Comparison of ENCODE assay signal across 6 cellular contexts in the genomic region with DNA sequence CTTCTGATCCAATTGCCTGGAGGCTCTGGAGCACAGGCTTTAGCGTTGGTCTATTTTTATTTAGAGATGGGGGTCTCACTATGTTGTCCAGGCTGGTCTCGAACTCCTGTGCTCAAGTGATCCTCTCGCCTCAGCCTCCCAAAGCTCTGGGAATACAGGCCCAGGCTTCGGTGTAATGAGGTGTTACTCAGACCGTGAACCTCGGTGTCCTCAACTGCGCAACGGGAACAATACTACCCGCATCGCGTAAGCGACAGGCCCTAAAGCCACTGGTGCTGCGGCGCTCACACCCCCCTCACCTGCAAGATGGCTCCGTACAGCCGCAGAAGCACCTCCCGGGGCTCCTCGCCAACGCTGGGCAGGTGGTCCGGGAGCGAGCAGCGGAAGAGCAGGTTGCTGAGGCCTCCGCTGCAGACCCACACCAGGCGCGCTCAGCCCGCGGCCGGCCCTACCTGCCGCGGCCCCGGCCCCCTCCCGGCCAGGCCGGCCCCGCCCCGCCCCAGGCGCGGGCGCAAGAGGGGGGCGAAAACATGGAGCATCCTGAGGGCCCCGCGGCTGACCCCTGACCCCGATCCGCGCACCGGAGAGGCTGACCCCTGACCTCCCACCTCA. TPM values are rescaled to one million over a fixed set of nuclear protein-coding genes. Genes with fewer than 3 reads are reported as not detected.
A peak's percentile ranks its signal among the peaks of the same experiment; 100 is the strongest.
DNase-seq lines count a peak whose midpoint lies in the region; ATAC-seq and TF ChIP-seq lines count a peak whose summit lies in the region.

No MANE protein-coding gene starts in this region.

- H3K9me3 ChIP-seq in colonic mucosa = no peaks in the 10 kb centered on the region

- H3K27ac ChIP-seq in colonic mucosa = peak overlapping the region; percentile 99

- H3K36me3 Mint-ChIP-seq in progenitor cell of endocrine pancreas (ENCODE audit: insufficient read depth) = peaks cover 3% of the 10 kb centered on the region

- peak overlapping the region; percentile 77 for H3K4me3 Mint-ChIP-seq in progenitor cell of endocrine pancreas (ENCODE audit: low read depth)

- peaks cover 9% of the 10 kb centered on the region for H3K4me1 ChIP-seq in colonic mucosa

- peaks cover 6% of the 10 kb centered on the region for H3K27me3 Mint-ChIP-seq in progenitor cell of endocrine pancreas

- no peaks in the 10 kb centered on the region for H3K27me3 ChIP-seq in colonic mucosa

- ATAC-seq in GM18868 (IDR thresholded peaks at IDR 0.05; ENCODE audit: unreplicated experiment) (peak; percentile 7), GM21447 (IDR thresholded peaks at IDR 0.05; ENCODE audit: unreplicated experiment) (no peak)

- H3K4me1 Mint-ChIP-seq in progenitor cell of endocrine pancreas (ENCODE audit: low read depth) = peaks cover 5% of the 10 kb centered on the region

- H3K9me3 Mint-ChIP-seq in progenitor cell of endocrine pancreas (ENCODE audit: low read depth) = no peaks in the 10 kb centered on the region

- H3K9ac ChIP-seq in colonic mucosa (ENCODE audit: low read depth in 2 of 2, low read length in 2 of 2) = peak overlapping the region; percentile 90 to 99

- intact Hi-C loops in colonic mucosa (cut with DNase I) = no loop called here

- H3K4me3 ChIP-seq in colonic mucosa = peak overlapping the region; percentile 85

- H3K27ac Mint-ChIP-seq in progenitor cell of endocrine pancreas = peak overlapping the region; percentile 95

- no peak for TF ChIP-seq CTCF in colonic mucosa (IDR thresholded peaks at IDR 0.05)
- TF ChIP-seq CTCF in progenitor cell of endocrine pancreas (IDR thresholded peaks at IDR 0.05; ENCODE audit: unreplicated experiment) = no peak

- DNase-seq in NCI-H2171 (lab: John Stamatoyannopoulos, UW) = peak; percentile 43
- DNase-seq in colonic mucosa = no peak
- DNase-seq in progenitor cell of endocrine pancreas (ENCODE audit: low spot score, unreplicated experiment) = no peak
- DNase-seq in NCI-H524 (lab: John Stamatoyannopoulos, UW) = no peak

- no peaks in the 10 kb centered on the region for H3K36me3 ChIP-seq in colonic mucosa

RNA-seq across cellular contexts. Expression of a gene that starts 0.6 kb away (rescaled TPM):
- total RNA-seq in colonic mucosa (10 to 100 TPM; 52.6 to 89.7 TPM), progenitor cell of endocrine pancreas (124 and 132 TPM in 2 replicates)

RNA-seq across cellular contexts. Expression of a gene that starts 3.8 kb away (rescaled TPM):
- total RNA-seq in colonic mucosa = 10 to 100 TPM; 20.1 to 21.7 TPM
- 129 and 136 TPM in 2 replicates for total RNA-seq in progenitor cell of endocrine pancreas

RNA-seq across cellular contexts. Expression of a gene that starts 18.5 kb away (rescaled TPM):
- total RNA-seq in colonic mucosa (1 to 10 TPM; 1.2 to 1.4 TPM), progenitor cell of endocrine pancreas (6.4 and 7.7 TPM in 2 replicates)

RNA-seq across cellular contexts. Expression of a gene that starts 19.3 kb away (rescaled TPM):
- not detected for total RNA-seq in colonic mucosa
- not detected in 2 replicates for total RNA-seq in progenitor cell of endocrine pancreas

RNA-seq across cellular contexts. Expression of a gene that starts 36.4 kb away (rescaled TPM):
- total RNA-seq in colonic mucosa (under 1 TPM; 0.07 to 0.16 TPM), progenitor cell of endocrine pancreas (not detected in 2 replicates)
